Comparison of ENCODE assay signal across 28 cellular contexts in the genomic region with DNA sequence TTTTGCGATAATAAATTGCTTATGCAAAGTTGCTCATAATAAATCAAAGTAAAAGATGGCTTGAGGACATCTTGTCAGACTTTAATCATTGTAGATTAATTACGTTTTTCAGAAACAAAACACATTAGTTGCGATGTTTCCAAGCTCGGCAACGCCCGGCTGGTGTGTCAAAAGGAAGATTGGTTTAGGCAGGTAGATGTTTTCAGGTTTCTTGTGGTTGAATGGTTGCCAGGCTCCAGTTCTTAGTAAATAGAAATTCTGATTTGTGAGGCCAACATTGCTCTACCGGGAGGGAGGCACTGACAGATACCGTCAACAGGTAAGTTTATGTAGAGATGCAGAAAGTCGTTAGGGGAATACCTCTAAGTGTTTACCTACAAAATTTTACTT.
"Had no signal": no experiment of that assay in that cellular context is flagged by ENCODE, and none has a peak within 500 bp of the region (broad histone marks: within the 10 kb centered on the region; RNA-seq: fewer than 3 reads in every experiment).

No MANE protein-coding gene starts in this region.

- H3K4me1 ChIP-seq: ascending aorta, gastroesophageal sphincter, pancreas, right atrium auricular region, thyroid gland, upper lobe of right lung had no signal

- ATAC-seq: activated CD4-positive, alpha-beta T cell treated with anti-CD3 and anti-CD28 coated beads for 36 hours; gastroesophageal sphincter; left ventricle myocardium superior; naive thymus-derived CD4-positive, alpha-beta T cell; pancreas; stimulated activated memory B cell treated with anti-CD40 and anti-IgM and Interleukin-4, amounts not matched to agents 10 μg/mL and 1 μg/mL and 100 μg/mL, for 72 hours; stimulated activated naive CD8-positive, alpha-beta T cell treated with anti-CD3 and anti-CD28 coated beads, Interleukin-15, amount 100 ng/mL, for 72 hours; upper lobe of right lung had no signal

- H3K36me3 Mint-ChIP-seq: activated naive CD8-positive, alpha-beta T cell treated with anti-CD3 and anti-CD28 coated beads, Interleukin-2, amount 10 ng/mL, durations not matched to agents 7 days and 5 days; brain; naive thymus-derived CD4-positive, alpha-beta T cell; stimulated activated memory B cell treated with anti-CD40 and anti-IgM and Interleukin-4, amounts not matched to agents 10 μg/mL and 1 μg/mL and 100 μg/mL, for 72 hours had no signal

- H3K4me2 ChIP-seq: hepatocyte, smooth muscle cell had no signal

- H3K27me3 Mint-ChIP-seq: activated CD4-positive, alpha-beta T cell treated with anti-CD3 and anti-CD28 coated beads for 36 hours; activated naive CD8-positive, alpha-beta T cell treated with anti-CD3 and anti-CD28 coated beads, Interleukin-2, amount 10 ng/mL, durations not matched to agents 7 days and 5 days; naive thymus-derived CD4-positive, alpha-beta T cell; stimulated activated memory B cell treated with anti-CD40 and anti-IgM and Interleukin-4, amounts not matched to agents 10 μg/mL and 1 μg/mL and 100 μg/mL, for 72 hours; stimulated activated naive CD8-positive, alpha-beta T cell treated with anti-CD3 and anti-CD28 coated beads, Interleukin-15, amount 100 ng/mL, for 72 hours had no signal

- DNase-seq: activated CD4-positive, alpha-beta T cell treated with anti-CD3 and anti-CD28 coated beads for 36 hours; activated CD4-positive, CD25-positive, alpha-beta regulatory T cell; activated effector memory CD4-positive, alpha-beta T cell treated with Interleukin-2 at 50 U/mL for 16 hours; activated naive CD4-positive, alpha-beta T cell treated with anti-CD3 and anti-CD28 coated beads for 36 hours; activated naive CD8-positive, alpha-beta T cell treated with anti-CD3 and anti-CD28 coated beads, Interleukin-2, amount 10 ng/mL, durations not matched to agents 7 days and 5 days; caudate nucleus; cortex of kidney; islet precursor cell; left cardiac atrium; left ventricle myocardium superior; midbrain; naive thymus-derived CD4-positive, alpha-beta T cell; pancreas; stimulated activated CD4-positive, alpha-beta T cell treated with anti-CD3 and anti-CD28 coated beads, Interleukin-1b, Interleukin-23, amount 100 ng/mL, for 48 hours; stimulated activated CD4-positive, alpha-beta T cell treated with anti-CD3 and anti-CD28 coated beads, Interleukin-4, amount 100 ng/mL, for 4 hours; stimulated activated CD8-positive, alpha-beta memory T cell treated with anti-CD3 and anti-CD28 coated beads, Interleukin-4, amount 100 ng/mL, for 48 hours; stimulated activated naive CD8-positive, alpha-beta T cell treated with anti-CD3 and anti-CD28 coated beads, Interleukin-15, amount 100 ng/mL, for 72 hours; substantia nigra; thyroid gland; upper lobe of right lung had no signal

- H3K79me2 ChIP-seq: hepatocyte had no signal

- H3K4me3 Mint-ChIP-seq: activated CD4-positive, alpha-beta T cell treated with anti-CD3 and anti-CD28 coated beads for 36 hours; activated naive CD4-positive, alpha-beta T cell treated with anti-CD3 and anti-CD28 coated beads for 36 hours; activated naive CD8-positive, alpha-beta T cell treated with anti-CD3 and anti-CD28 coated beads, Interleukin-2, amount 10 ng/mL, durations not matched to agents 7 days and 5 days; naive thymus-derived CD4-positive, alpha-beta T cell; stimulated activated memory B cell treated with anti-CD40 and anti-IgM and Interleukin-4, amounts not matched to agents 10 μg/mL and 1 μg/mL and 100 μg/mL, for 72 hours; stimulated activated naive CD8-positive, alpha-beta T cell treated with anti-CD3 and anti-CD28 coated beads, Interleukin-15, amount 100 ng/mL, for 72 hours had no signal

- H3K4me1 Mint-ChIP-seq: activated CD4-positive, alpha-beta T cell treated with anti-CD3 and anti-CD28 coated beads for 36 hours; activated naive CD8-positive, alpha-beta T cell treated with anti-CD3 and anti-CD28 coated beads, Interleukin-2, amount 10 ng/mL, durations not matched to agents 7 days and 5 days; naive thymus-derived CD4-positive, alpha-beta T cell; stimulated activated memory B cell treated with anti-CD40 and anti-IgM and Interleukin-4, amounts not matched to agents 10 μg/mL and 1 μg/mL and 100 μg/mL, for 72 hours; stimulated activated naive CD8-positive, alpha-beta T cell treated with anti-CD3 and anti-CD28 coated beads, Interleukin-15, amount 100 ng/mL, for 72 hours had no signal

- H3K27ac Mint-ChIP-seq: activated CD4-positive, alpha-beta T cell treated with anti-CD3 and anti-CD28 coated beads for 36 hours; activated naive CD4-positive, alpha-beta T cell treated with anti-CD3 and anti-CD28 coated beads for 36 hours; activated naive CD8-positive, alpha-beta T cell treated with anti-CD3 and anti-CD28 coated beads, Interleukin-2, amount 10 ng/mL, durations not matched to agents 7 days and 5 days; naive thymus-derived CD4-positive, alpha-beta T cell; stimulated activated memory B cell treated with anti-CD40 and anti-IgM and Interleukin-4, amounts not matched to agents 10 μg/mL and 1 μg/mL and 100 μg/mL, for 72 hours; stimulated activated naive CD8-positive, alpha-beta T cell treated with anti-CD3 and anti-CD28 coated beads, Interleukin-15, amount 100 ng/mL, for 72 hours had no signal

- H2AFZ ChIP-seq: hepatocyte had no signal

- H3K9me3 ChIP-seq: ascending aorta, gastroesophageal sphincter, pancreas, right atrium auricular region, thyroid gland, upper lobe of right lung had no signal

- H3K27ac ChIP-seq: ascending aorta, gastroesophageal sphincter, hepatocyte, pancreas, right atrium auricular region, thyroid gland, upper lobe of right lung had no signal

- H3K27me3 ChIP-seq: ascending aorta, gastroesophageal sphincter, hepatocyte, pancreas, right atrium auricular region, thyroid gland, upper lobe of right lung had no signal

- H3K4me3 ChIP-seq: gastroesophageal sphincter, hepatocyte, pancreas, right atrium auricular region, smooth muscle cell, thyroid gland, upper lobe of right lung had no signal

- FAIRE-seq: endothelial cell of umbilical vein, pancreas had no signal

- H3K36me3 ChIP-seq: ascending aorta, gastroesophageal sphincter, pancreas, right atrium auricular region, thyroid gland, upper lobe of right lung had no signal
